36 cellular contexts compared by ENCODE assay signal in genomic region chr6:143376861-143377260, GRCh38.
"Had no signal": no experiment of that assay in that cellular context is flagged by ENCODE, and none has a peak within 500 bp of the region (broad histone marks: within the 10 kb centered on the region; RNA-seq: fewer than 3 reads in every experiment).

No MANE protein-coding gene starts in this region.

- H3K27ac ChIP-seq: ascending aorta, cardiac muscle cell, VCaP had no signal

- DNase-seq: activated B cell treated with CpG ODN at 0.5 μM for 24 hours; activated CD4-positive, alpha-beta memory T cell treated with anti-CD3 and anti-CD28 coated beads for 36 hours; activated CD4-positive, alpha-beta T cell treated with anti-CD3 and anti-CD28 coated beads for 4 hours; activated CD4-positive, alpha-beta T cell treated with anti-CD3 and anti-CD28 coated beads, Interleukin-2, amount 50 U/mL, for 1 hour; activated CD4-positive, alpha-beta T cell treated with anti-CD3 and anti-CD28 coated beads, Interleukin-2, amount 50 U/mL, for 4 hours; activated CD4-positive, CD25-positive, alpha-beta regulatory T cell treated with anti-CD3 and anti-CD28 coated beads, Interleukin-2, amount 50 U/mL, for 72 hours; activated CD8-positive, alpha-beta memory T cell treated with anti-CD3 and anti-CD28 coated beads for 24 hours; activated CD8-positive, alpha-beta memory T cell treated with anti-CD3 and anti-CD28 coated beads, Interleukin-2, amount 10 ng/mL, durations not matched to agents 7 days and 5 days; activated CD8-positive, alpha-beta memory T cell treated with anti-CD3 and anti-CD28 coated beads, Interleukin-2, amount 50 U/mL, for 48 hours; activated CD8-positive, alpha-beta T cell treated with anti-CD3 and anti-CD28 coated beads, Interleukin-2, amount 10 ng/mL, durations not matched to agents 7 days and 5 days; activated effector memory CD4-positive, alpha-beta T cell treated with Interleukin-2 at 50 U/mL for 16 hours; activated gamma-delta T cell; activated naive CD4-positive, alpha-beta T cell treated with anti-CD3 and anti-CD28 coated beads, Interleukin-2, amount 10 ng/mL, durations not matched to agents 7 days and 5 days; activated naive CD4-positive, alpha-beta T cell treated with Interleukin-2 at 50 U/mL for 16 hours; activated naive CD8-positive, alpha-beta T cell treated with anti-CD3 and anti-CD28 coated beads, Interleukin-2, amount 10 ng/mL, durations not matched to agents 7 days and 5 days; activated naive CD8-positive, alpha-beta T cell treated with anti-CD3 and anti-CD28 coated beads, Interleukin-2, amount 50 U/mL, for 24 hours; activated T-cell treated with anti-CD3 and anti-CD28 coated beads, Interleukin-2, amount 50 U/mL, for 24 hours; activated T-cell treated with anti-CD3 and anti-CD28 coated beads, Interleukin-2, amount 50 U/mL, for 48 hours; amygdala; anterior cingulate cortex; caudate nucleus; T-helper 2 cell; T-helper 9 cell had no signal

- H3K9me3 ChIP-seq: ascending aorta had no signal

- H3K4me1 ChIP-seq: ascending aorta had no signal

- H3K36me3 ChIP-seq: ascending aorta, cardiac muscle cell had no signal

- H3K27ac Mint-ChIP-seq: activated B cell treated with CpG ODN at 0.5 μM for 24 hours; activated CD4-positive, alpha-beta memory T cell treated with anti-CD3 and anti-CD28 coated beads for 36 hours; activated CD4-positive, alpha-beta T cell treated with anti-CD3 and anti-CD28 coated beads, Interleukin-2, amount 10 ng/mL, durations not matched to agents 24 days and 14 days; activated CD8-positive, alpha-beta memory T cell treated with anti-CD3 and anti-CD28 coated beads, Interleukin-2, amount 10 ng/mL, durations not matched to agents 7 days and 5 days; activated CD8-positive, alpha-beta T cell treated with anti-CD3 and anti-CD28 coated beads, Interleukin-2, amount 10 ng/mL, durations not matched to agents 7 days and 5 days; activated naive CD4-positive, alpha-beta T cell treated with anti-CD3 and anti-CD28 coated beads, Interleukin-2, amount 10 ng/mL, durations not matched to agents 7 days and 5 days; activated naive CD4-positive, alpha-beta T cell treated with anti-CD3 and anti-CD28 coated beads, Interleukin-2, amount 50 U/mL, for 24 hours; activated naive CD8-positive, alpha-beta T cell; activated naive CD8-positive, alpha-beta T cell treated with anti-CD3 and anti-CD28 coated beads, Interleukin-2, amount 10 ng/mL, durations not matched to agents 7 days and 5 days; activated naive CD8-positive, alpha-beta T cell treated with anti-CD3 and anti-CD28 coated beads, Interleukin-2, amount 50 U/mL, for 24 hours; activated T-cell treated with anti-CD3 and anti-CD28 coated beads, Interleukin-2, amount 50 U/mL, for 24 hours; activated T-helper 2 cell treated with anti-CD3 and anti-CD28 coated beads, Interferon-gamma antibody, Interleukin-2, Interleukin-4, amounts not matched to agents 10 μg/mL and 5 μg/mL and 100 μg/mL, durations not matched to agents 14 hours and 24 hours and 36 hours; brain; T-helper 1 cell treated with Interleukin-12 subunit alpha and Interleukin-12 subunit beta and Interleukin-4 antibody, amounts not matched to agents 30 μg/mL and 1 μg/mL, for 36 hours; T-helper 2 cell treated with Interferon-gamma antibody and Interleukin-4, amounts not matched to agents 5 μg/mL and 100 μg/mL, for 36 hours had no signal

- H3K4me3 ChIP-seq: ascending aorta, cardiac muscle cell had no signal

- H3K4me3 Mint-ChIP-seq: activated B cell treated with CpG ODN at 0.5 μM for 24 hours; activated CD4-positive, alpha-beta memory T cell treated with anti-CD3 and anti-CD28 coated beads for 36 hours; activated CD4-positive, alpha-beta T cell treated with anti-CD3 and anti-CD28 coated beads, Interleukin-2, amount 10 ng/mL, durations not matched to agents 24 days and 14 days; activated CD8-positive, alpha-beta memory T cell treated with anti-CD3 and anti-CD28 coated beads, Interleukin-2, amount 10 ng/mL, durations not matched to agents 7 days and 5 days; activated CD8-positive, alpha-beta T cell treated with anti-CD3 and anti-CD28 coated beads, Interleukin-2, amount 10 ng/mL, durations not matched to agents 7 days and 5 days; activated naive CD4-positive, alpha-beta T cell treated with anti-CD3 and anti-CD28 coated beads, Interleukin-2, amount 10 ng/mL, durations not matched to agents 7 days and 5 days; activated naive CD4-positive, alpha-beta T cell treated with anti-CD3 and anti-CD28 coated beads, Interleukin-2, amount 50 U/mL, for 24 hours; activated naive CD8-positive, alpha-beta T cell; activated naive CD8-positive, alpha-beta T cell treated with anti-CD3 and anti-CD28 coated beads, Interleukin-2, amount 10 ng/mL, durations not matched to agents 7 days and 5 days; activated naive CD8-positive, alpha-beta T cell treated with anti-CD3 and anti-CD28 coated beads, Interleukin-2, amount 50 U/mL, for 24 hours; activated T-cell treated with anti-CD3 and anti-CD28 coated beads, Interleukin-2, amount 50 U/mL, for 24 hours; brain; T-helper 1 cell treated with Interleukin-12 subunit alpha and Interleukin-12 subunit beta and Interleukin-4 antibody, amounts not matched to agents 30 μg/mL and 1 μg/mL, for 36 hours; T-helper 2 cell treated with Interferon-gamma antibody and Interleukin-4, amounts not matched to agents 5 μg/mL and 100 μg/mL, for 36 hours had no signal

- H3K36me3 Mint-ChIP-seq: activated CD4-positive, alpha-beta memory T cell treated with anti-CD3 and anti-CD28 coated beads for 36 hours; activated CD8-positive, alpha-beta memory T cell treated with anti-CD3 and anti-CD28 coated beads, Interleukin-2, amount 10 ng/mL, durations not matched to agents 7 days and 5 days; activated naive CD4-positive, alpha-beta T cell treated with anti-CD3 and anti-CD28 coated beads, Interleukin-2, amount 10 ng/mL, durations not matched to agents 7 days and 5 days; activated naive CD8-positive, alpha-beta T cell; brain had no signal

- H3K4me1 Mint-ChIP-seq: activated B cell treated with CpG ODN at 0.5 μM for 24 hours; activated CD4-positive, alpha-beta T cell treated with anti-CD3 and anti-CD28 coated beads, Interleukin-2, amount 10 ng/mL, durations not matched to agents 24 days and 14 days; activated CD8-positive, alpha-beta memory T cell treated with anti-CD3 and anti-CD28 coated beads, Interleukin-2, amount 10 ng/mL, durations not matched to agents 7 days and 5 days; activated naive CD4-positive, alpha-beta T cell treated with anti-CD3 and anti-CD28 coated beads, Interleukin-2, amount 10 ng/mL, durations not matched to agents 7 days and 5 days; activated naive CD4-positive, alpha-beta T cell treated with anti-CD3 and anti-CD28 coated beads, Interleukin-2, amount 50 U/mL, for 24 hours; activated naive CD8-positive, alpha-beta T cell treated with anti-CD3 and anti-CD28 coated beads, Interleukin-2, amount 10 ng/mL, durations not matched to agents 7 days and 5 days; activated naive CD8-positive, alpha-beta T cell treated with anti-CD3 and anti-CD28 coated beads, Interleukin-2, amount 50 U/mL, for 24 hours; brain had no signal

- H3K27me3 ChIP-seq: ascending aorta, cardiac muscle cell had no signal

- ATAC-seq: activated CD8-positive, alpha-beta memory T cell treated with anti-CD3 and anti-CD28 coated beads, Interleukin-2, amount 10 ng/mL, durations not matched to agents 7 days and 5 days; activated CD8-positive, alpha-beta T cell treated with anti-CD3 and anti-CD28 coated beads, Interleukin-2, amount 10 ng/mL, durations not matched to agents 7 days and 5 days; activated naive CD8-positive, alpha-beta T cell treated with anti-CD3 and anti-CD28 coated beads, Interleukin-2, amount 50 U/mL, for 24 hours had no signal

- H3K9me3 Mint-ChIP-seq: activated naive CD4-positive, alpha-beta T cell treated with anti-CD3 and anti-CD28 coated beads, Interleukin-2, amount 50 U/mL, for 24 hours; T-helper 1 cell treated with Interleukin-12 subunit alpha and Interleukin-12 subunit beta and Interleukin-4 antibody, amounts not matched to agents 30 μg/mL and 1 μg/mL, for 36 hours had no signal

- FAIRE-seq: bronchial epithelial cell, colon, TTC549 had no signal
